In the genomic region with DNA sequence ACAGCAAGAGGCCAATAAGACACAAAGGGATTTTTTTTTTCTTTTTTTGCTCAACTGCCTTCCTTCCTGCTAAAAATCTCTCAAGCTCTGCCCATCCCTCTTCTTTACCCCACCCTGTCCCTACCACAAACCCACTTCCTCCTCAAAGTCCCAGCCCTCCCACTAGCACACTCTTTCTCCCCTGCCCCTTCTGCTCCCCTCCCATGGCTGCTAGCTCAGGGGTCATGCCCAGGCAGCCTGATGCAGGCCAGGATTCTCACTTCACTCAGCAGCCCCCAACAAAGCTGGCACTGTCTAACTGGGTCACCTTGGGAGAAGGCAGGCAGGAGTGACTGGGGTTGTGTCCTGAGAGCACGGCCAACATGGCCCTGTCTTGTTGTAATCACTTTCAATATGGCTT, we compare ENCODE assay signal across 1 cellular context.
TF ChIP-seq lines count a peak whose summit lies in the region.

No MANE protein-coding gene starts in this region.

TF ChIP-seq in SK-N-SH, 30 proteins besides CTCF, POLR2A, EP300 and RAD21 (continued from another document):
- TF ChIP-seq REST (IDR thresholded peaks at IDR 0.05; ENCODE audit: low read depth, low read length) (no peak), GATA2 (CRISPR knock-in tag; IDR thresholded peaks at IDR 0.05) (no peak), MXI1 (IDR thresholded peaks at IDR 0.05; ENCODE audit: low read depth, low read length) (no peak), RXRA (IDR thresholded peaks at IDR 0.05; ENCODE audit: borderline replicate concordance, low read depth) (no peak), FOXJ3 (CRISPR knock-in tag; IDR thresholded peaks at IDR 0.05) (no peak), YY1 (IDR thresholded peaks at IDR 0.05; ENCODE audit: low read depth) (no peak), SIN3A (IDR thresholded peaks at IDR 0.05; ENCODE audit: borderline replicate concordance, low read depth, low read length) (no peak), MEF2A (IDR thresholded peaks at IDR 0.05; ENCODE audit: borderline replicate concordance, low read depth) (no peak), USF2 (IDR thresholded peaks at IDR 0.05; ENCODE audit: borderline replicate concordance, low read depth, low read length) (no peak), RFX5 (IDR thresholded peaks at IDR 0.05; ENCODE audit: low read length) (no peak), FOSL2 (IDR thresholded peaks at IDR 0.05; ENCODE audit: borderline replicate concordance, low read depth) (no peak), RCOR1 (IDR thresholded peaks at IDR 0.05; ENCODE audit: low read length) (no peak), GABPA (IDR thresholded peaks at IDR 0.05; ENCODE audit: low read depth) (no peak), TAF1 (IDR thresholded peaks at IDR 0.05; ENCODE audit: borderline replicate concordance, low read depth, low read length) (no peak), EZH2phosphoT487 (IDR thresholded peaks at IDR 0.05; ENCODE audit: borderline replicate concordance, low read depth) (no peak)
